In the genomic region with DNA sequence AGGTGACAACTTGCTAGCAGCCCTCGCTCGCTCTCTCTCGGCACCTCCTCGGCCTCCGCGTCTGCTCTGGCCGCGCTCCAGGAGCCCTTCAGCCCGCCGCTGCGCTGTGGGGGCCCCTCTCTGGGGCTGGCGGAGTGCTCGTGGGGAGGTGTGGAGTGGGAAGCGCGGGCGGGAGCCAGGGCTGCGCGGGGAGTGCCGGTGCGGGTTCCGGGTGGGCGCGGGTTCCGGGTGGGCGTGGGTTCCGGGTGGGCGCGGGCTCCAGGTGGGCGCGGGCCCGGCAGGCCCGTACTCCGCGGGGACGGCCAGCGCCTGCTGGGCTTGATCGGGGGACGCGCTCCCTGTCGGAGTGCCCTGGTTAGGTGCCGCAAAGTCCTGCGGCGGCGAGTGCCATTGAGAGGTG, we compare ENCODE assay signal across 17 cellular contexts.
"Had no signal": no experiment of that assay in that cellular context is flagged by ENCODE, and none has a peak within 500 bp of the region (broad histone marks: within the 10 kb centered on the region; RNA-seq: fewer than 3 reads in every experiment).

No MANE protein-coding gene starts in this region.

- DNase-seq: colonic mucosa; dermis blood vessel endothelial cell; endodermal cell; erythroblast; foreskin keratinocyte; hippocampal formation; left colon; left ventricle myocardium superior; mesendoderm; naive B cell; nephron progenitor cell; small intestine; stimulated activated CD4-positive, alpha-beta T cell treated with anti-CD3 and anti-CD28 coated beads, Interleukin-2, amount 100 ng/mL, for 48 hours; uterus had no signal

- H3K4me3 ChIP-seq: colonic mucosa, lung, uterus had no signal

- H3K36me3 ChIP-seq: colonic mucosa, heart left ventricle, neutrophil, uterus had no signal

- ATAC-seq: foreskin keratinocyte, left colon, left ventricle myocardium superior had no signal

- H3K27ac ChIP-seq: colonic mucosa, foreskin keratinocyte, heart left ventricle, neutrophil, uterus had no signal

- H3K27me3 ChIP-seq: colonic mucosa, foreskin keratinocyte, heart left ventricle, neutrophil, uterus had no signal

- H3K9me3 ChIP-seq: colonic mucosa, heart left ventricle, neutrophil, uterus had no signal

- H3K4me1 ChIP-seq: colonic mucosa, foreskin keratinocyte, heart left ventricle, uterus had no signal
